ENCODE assay signal across 18 cellular contexts in genomic region chr2:230634146-230634545, GRCh38.
"Had no signal": no experiment of that assay in that cellular context is flagged by ENCODE, and none has a peak within 500 bp of the region (broad histone marks: within the 10 kb centered on the region; RNA-seq: fewer than 3 reads in every experiment).

No MANE protein-coding gene starts in this region.

- H3K4me3 ChIP-seq: adrenal gland had no signal

- H3K27ac ChIP-seq: adrenal gland, KMS-11 had no signal

- DNase-seq: activated CD4-positive, alpha-beta T cell treated with anti-CD3 and anti-CD28 coated beads, Interleukin-2, amount 10 ng/mL, durations not matched to agents 24 days and 14 days; activated CD4-positive, alpha-beta T cell treated with anti-CD3 and anti-CD28 coated beads, Interleukin-2, amount 50 U/mL, for 4 hours; activated CD8-positive, alpha-beta memory T cell treated with anti-CD3 and anti-CD28 coated beads, Interleukin-2, amount 50 U/mL, for 4 hours; activated effector memory CD4-positive, alpha-beta T cell treated with Interleukin-2 at 50 U/mL for 16 hours; activated naive CD4-positive, alpha-beta T cell treated with anti-CD3 and anti-CD28 coated beads, Interleukin-2, amount 10 ng/mL, durations not matched to agents 7 days and 5 days; activated naive CD8-positive, alpha-beta T cell treated with anti-CD3 and anti-CD28 coated beads, Interleukin-2, amount 10 ng/mL, durations not matched to agents 7 days and 5 days; caudate nucleus; cerebellar nuclear complex; MM.1S; MV-4-11; NCI-H1092; NCI-H1436 treated with DMSO at 0.1 percent for 48 hours; NCI-H1694 treated with DMSO at 0.1 percent for 48 hours; NCI-H345; NCI-H524 treated with DMSO at 0.1 percent for 48 hours; Right ventricle myocardium superior had no signal

- H3K4me1 ChIP-seq: adrenal gland had no signal

- H3K27me3 ChIP-seq: adrenal gland had no signal

- H3K9me3 ChIP-seq: adrenal gland had no signal

- H3K36me3 ChIP-seq: adrenal gland had no signal

- H3K4me2 ChIP-seq: KMS-11 had no signal

- H3K9ac ChIP-seq: KMS-11 had no signal
